10 cellular contexts compared by ENCODE assay signal in the genomic region with DNA sequence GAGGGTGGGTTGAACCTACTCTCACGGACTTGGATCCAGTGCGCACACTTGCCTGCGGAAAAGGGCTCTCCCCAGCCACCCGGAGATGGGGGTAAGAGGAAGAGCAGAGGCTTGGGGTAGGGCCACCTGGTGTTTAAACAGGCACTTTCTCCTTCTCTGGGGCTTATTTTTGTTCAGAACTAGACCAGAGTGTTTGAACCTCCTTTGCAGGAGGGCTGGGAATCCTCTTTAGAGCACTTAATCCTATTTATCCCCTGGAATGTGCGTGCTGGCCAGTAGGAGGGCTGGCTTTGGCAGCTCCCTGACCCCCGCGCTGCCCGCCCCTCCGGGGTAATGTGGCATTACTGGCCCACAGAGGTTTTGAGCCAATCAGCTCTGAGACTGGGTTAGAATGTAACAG. TPM values are rescaled to one million over a fixed set of nuclear protein-coding genes. Genes with fewer than 3 reads are reported as not detected.
DNase-seq lines count a peak whose midpoint lies in the region; ATAC-seq and TF ChIP-seq lines count a peak whose summit lies in the region.
"Had no signal": no experiment of that assay in that cellular context is flagged by ENCODE, and none has a peak within 500 bp of the region (broad histone marks: within the 10 kb centered on the region; RNA-seq: fewer than 3 reads in every experiment).

No MANE protein-coding gene starts in this region.

- ATAC-seq in activated naive CD4-positive, alpha-beta T cell treated with anti-CD3 and anti-CD28 coated beads, Interleukin-2, amount 50 U/mL, for 72 hours = no peak
- ATAC-seq in Panc1 (no peak), HG02763 (IDR thresholded peaks at IDR 0.05; ENCODE audit: unreplicated experiment) (no peak)

- in situ Hi-C loops in Panc1 (cut with HindIII; ENCODE audit: low pct_unique_long_range_greater_than_20kb, low sequenced_read_pairs) = no loop called here

- WGBS in hepatocyte (ENCODE audit: low lambda C conversion rate, missing lambda C conversion rate) = 12% methylated on average over 9 of the region's 9 CpGs

- peak overlapping the region; percentile 61 to 80 (median 62) for H3K9ac ChIP-seq in skeletal muscle tissue (ENCODE audit: low read depth in 1 of 3, low read length in 3 of 3)

- H3K4me1 Mint-ChIP-seq in activated naive CD4-positive, alpha-beta T cell treated with anti-CD3 and anti-CD28 coated beads, Interleukin-2, amount 50 U/mL, for 24 hours = peaks cover 19% of the 10 kb centered on the region

- no peak for DNase-seq in activated naive CD4-positive, alpha-beta T cell treated with anti-CD3 and anti-CD28 coated beads, Interleukin-2, amount 50 U/mL, for 72 hours (ENCODE audit: low spot score in 2 of 2)
- DNase-seq in Panc1 (ENCODE audit: low read depth, low spot score) (no peak), hepatocyte (ENCODE audit: low spot score) (peak; percentile 75), NCI-H146 (lab: John Stamatoyannopoulos, UW) (no peak), NCI-H510A (lab: John Stamatoyannopoulos, UW) (no peak)
- DNase-seq: stimulated activated CD4-positive, alpha-beta T cell treated with anti-CD3 and anti-CD28 coated beads, Interleukin-12 subunit alpha, Interleukin-12 subunit beta, amount 100 ng/mL, for 4 hours had no signal

- H3K27ac Mint-ChIP-seq in activated naive CD4-positive, alpha-beta T cell treated with anti-CD3 and anti-CD28 coated beads, Interleukin-2, amount 50 U/mL, for 24 hours = peak overlapping the region; percentile 81
- H3K27ac Mint-ChIP-seq in activated naive CD4-positive, alpha-beta T cell treated with anti-CD3 and anti-CD28 coated beads, Interleukin-2, amount 50 U/mL, for 72 hours = no peak overlapping the region

- H3K36me3 ChIP-seq in Panc1 (ENCODE audit: control insufficient read depth, insufficient read depth, low read length) (no peaks in the 10 kb centered on the region), hepatocyte (replicated peaks; ENCODE audit: insufficient read depth, low read depth) (no peaks in the 10 kb centered on the region), skeletal muscle tissue (ENCODE audit: control insufficient read depth in 3 of 3, insufficient read depth in 3 of 3, low read length in 3 of 3) (peaks cover 0 to 4% (median 0%) of the 10 kb centered on the region in 3 donors)

- H3K36me3 Mint-ChIP-seq in activated naive CD4-positive, alpha-beta T cell treated with anti-CD3 and anti-CD28 coated beads, Interleukin-2, amount 50 U/mL, for 24 hours = no peaks in the 10 kb centered on the region
- H3K36me3 Mint-ChIP-seq in activated naive CD4-positive, alpha-beta T cell treated with anti-CD3 and anti-CD28 coated beads, Interleukin-2, amount 50 U/mL, for 72 hours = peaks cover 0 to 5% of the 10 kb centered on the region in 2 donors

- H3K9me3 ChIP-seq in Panc1 (ENCODE audit: control insufficient read depth, insufficient read depth, low read depth, low read length) (no peaks in the 10 kb centered on the region), hepatocyte (ENCODE audit: low read depth) (no peaks in the 10 kb centered on the region), skeletal muscle tissue (ENCODE audit: control insufficient read depth in 3 of 3, low read length in 3 of 3) (no peaks in the 10 kb centered on the region)

- H3K4me1 ChIP-seq in Panc1 (ENCODE audit: control insufficient read depth, insufficient read depth, low read length) (peaks cover 11% of the 10 kb centered on the region; the same call in 1 of the 2 replicates), hepatocyte (ENCODE audit: insufficient read depth) (peaks cover 17% of the 10 kb centered on the region), skeletal muscle tissue (ENCODE audit: control insufficient read depth in 3 of 3, insufficient read depth in 3 of 3, low read length in 3 of 3) (peaks cover 28 to 45% (median 35%) of the 10 kb centered on the region in 3 donors)

- peaks cover 4% of the 10 kb centered on the region for H4K20me1 ChIP-seq in hepatocyte (ENCODE audit: insufficient read depth, poor library complexity, severe bottlenecking)

- H3K4me3 ChIP-seq in Panc1 (ENCODE audit: low read depth in 2 of 2, low read length in 2 of 2) (no peak overlapping the region), hepatocyte (no peak overlapping the region), skeletal muscle tissue (ENCODE audit: low read length in 3 of 3) (peak overlapping the region; percentile 28 to 97 (median 88))

- TSS peak; percentile 42 for BruUV-seq in Panc1 (replicated peaks; lab: Mats Ljungman, UMichigan)

- peaks cover 12% of the 10 kb centered on the region for H3K27me3 Mint-ChIP-seq in activated naive CD4-positive, alpha-beta T cell treated with anti-CD3 and anti-CD28 coated beads, Interleukin-2, amount 50 U/mL, for 24 hours

- H3K9me3 Mint-ChIP-seq in activated naive CD4-positive, alpha-beta T cell treated with anti-CD3 and anti-CD28 coated beads, Interleukin-2, amount 50 U/mL, for 24 hours = no peaks in the 10 kb centered on the region
- H3K9me3 Mint-ChIP-seq in activated naive CD4-positive, alpha-beta T cell treated with anti-CD3 and anti-CD28 coated beads, Interleukin-2, amount 50 U/mL, for 72 hours = no peaks in the 10 kb centered on the region

- intact Hi-C loops in Panc1 (cut with micrococcal nuclease; ENCODE audit: unreplicated experiment) = no loop called here

- H3K4me3 Mint-ChIP-seq in activated naive CD4-positive, alpha-beta T cell treated with anti-CD3 and anti-CD28 coated beads, Interleukin-2, amount 50 U/mL, for 24 hours = no peak overlapping the region

- no peaks in the 10 kb centered on the region for H3K9me2 ChIP-seq in hepatocyte (replicated peaks; ENCODE audit: insufficient read depth)

- no peak overlapping the region for H2AFZ ChIP-seq in hepatocyte

- H3K79me2 ChIP-seq in hepatocyte = peaks cover 21% of the 10 kb centered on the region

- CTCF ChIA-PET in Panc1 (lab: Charles Lee) = interaction anchor here (0.7 kb wide), 1 partner anchor 9 kb away, joined by 6 read pairs; no protein-coding TSS in a partner anchor

- H3K4me2 ChIP-seq in hepatocyte = peak overlapping the region; percentile 93

- H3K27me3 ChIP-seq in Panc1 (ENCODE audit: control insufficient read depth, insufficient read depth, low read length) (no peaks in the 10 kb centered on the region), hepatocyte (peaks cover 9% of the 10 kb centered on the region), skeletal muscle tissue (ENCODE audit: control insufficient read depth in 3 of 3, insufficient read depth in 3 of 3, low read length in 3 of 3) (peaks cover 0 to 15% (median 10%) of the 10 kb centered on the region in 3 donors)

- H3K27ac ChIP-seq in Panc1 (ENCODE audit: low read length) = no peak overlapping the region
- no peak overlapping the region for H3K27ac ChIP-seq in hepatocyte
- H3K27ac ChIP-seq in skeletal muscle tissue (ENCODE audit: low read depth, low read length) = peak overlapping the region; percentile 78

- POLR2A ChIA-PET in Panc1 (lab: Charles Lee) = interaction anchor here (0.5 kb wide), 1 partner anchor 13 kb away, joined by 8 read pairs; no protein-coding TSS in a partner anchor

- TF ChIP-seq CTCF in Panc1 (IDR thresholded peaks at IDR 0.05) = no peak
- no peak for TF ChIP-seq CTCF in hepatocyte (IDR thresholded peaks at IDR 0.05; ENCODE audit: poor library complexity)

RNA-seq across cellular contexts. Expression of gene RGS9BP, which starts 2.0 kb away (rescaled TPM):
- under 1 TPM in 1 of 2 donors, not detected in 1; 0.39 TPM for total RNA-seq in activated naive CD4-positive, alpha-beta T cell treated with anti-CD3 and anti-CD28 coated beads, Interleukin-2, amount 50 U/mL, for 72 hours
- 1.3 TPM for total RNA-seq in Panc1 (2021; ENCODE audit: unreplicated experiment)
- polyA plus RNA-seq in Panc1 (2012; ENCODE audit: insufficient read length) = 0.63 TPM
- 3.1 and 4.0 TPM in 2 replicates for total RNA-seq in hepatocyte
- polyA plus RNA-seq in hepatocyte = 2.1 and 3.0 TPM in 2 replicates
- 0.52 TPM for total RNA-seq in skeletal muscle tissue
- total RNA-seq: mesenteric fat pad had no signal

RNA-seq across cellular contexts. Expression of gene ANKRD27, which starts 2.7 kb away (rescaled TPM):
- total RNA-seq in activated naive CD4-positive, alpha-beta T cell treated with anti-CD3 and anti-CD28 coated beads, Interleukin-2, amount 50 U/mL, for 72 hours = 10 to 100 TPM; 30.2 to 38.5 TPM
- total RNA-seq in Panc1 (2021; ENCODE audit: unreplicated experiment) (64.2 TPM), hepatocyte (30.5 and 32.6 TPM in 2 replicates), skeletal muscle tissue (19.3 TPM)
- polyA plus RNA-seq in Panc1 (2012; ENCODE audit: insufficient read length) = 31.6 TPM
- 20.9 and 24.3 TPM in 2 replicates for polyA plus RNA-seq in hepatocyte

RNA-seq across cellular contexts. Expression of gene NUDT19, which starts 14.0 kb away (rescaled TPM):
- 10 to 100 TPM; 10.1 to 15.9 TPM for total RNA-seq in activated naive CD4-positive, alpha-beta T cell treated with anti-CD3 and anti-CD28 coated beads, Interleukin-2, amount 50 U/mL, for 72 hours
- total RNA-seq in Panc1 (2021; ENCODE audit: unreplicated experiment) = 41.4 TPM
- 16.0 TPM for polyA plus RNA-seq in Panc1 (2012; ENCODE audit: insufficient read length)
- total RNA-seq in hepatocyte = 7.6 and 10.2 TPM in 2 replicates
- 3.8 and 5.6 TPM in 2 replicates for polyA plus RNA-seq in hepatocyte
- total RNA-seq in skeletal muscle tissue = 6.3 TPM

RNA-seq across cellular contexts. Expression of gene TDRD12, which starts 41.9 kb away (rescaled TPM):
- 1 to 10 TPM in 1 of 2 donors, under 1 TPM in 1; 0.09 to 5.8 TPM for total RNA-seq in activated naive CD4-positive, alpha-beta T cell treated with anti-CD3 and anti-CD28 coated beads, Interleukin-2, amount 50 U/mL, for 72 hours
- total RNA-seq in Panc1 (2021; ENCODE audit: unreplicated experiment) = 0.33 TPM
- 0.48 TPM for polyA plus RNA-seq in Panc1 (2012; ENCODE audit: insufficient read length)
- total RNA-seq in hepatocyte = 0.10 and 0.76 TPM in 2 replicates
- 0.62 TPM in 1 of 2 replicates, not detected in the other for polyA plus RNA-seq in hepatocyte
- total RNA-seq in skeletal muscle tissue = 1.6 TPM
- total RNA-seq: mesenteric fat pad had no signal

Comparison
In these comparisons a context has a peak if more than half of its experiments do, and no peak if none do; other contexts are left out.
1. H3K4me3 ChIP-seq: peak in skeletal muscle tissue (3 of 3); none in Panc1 (0 of 2) and hepatocyte (single experiment).